In the genomic region with DNA sequence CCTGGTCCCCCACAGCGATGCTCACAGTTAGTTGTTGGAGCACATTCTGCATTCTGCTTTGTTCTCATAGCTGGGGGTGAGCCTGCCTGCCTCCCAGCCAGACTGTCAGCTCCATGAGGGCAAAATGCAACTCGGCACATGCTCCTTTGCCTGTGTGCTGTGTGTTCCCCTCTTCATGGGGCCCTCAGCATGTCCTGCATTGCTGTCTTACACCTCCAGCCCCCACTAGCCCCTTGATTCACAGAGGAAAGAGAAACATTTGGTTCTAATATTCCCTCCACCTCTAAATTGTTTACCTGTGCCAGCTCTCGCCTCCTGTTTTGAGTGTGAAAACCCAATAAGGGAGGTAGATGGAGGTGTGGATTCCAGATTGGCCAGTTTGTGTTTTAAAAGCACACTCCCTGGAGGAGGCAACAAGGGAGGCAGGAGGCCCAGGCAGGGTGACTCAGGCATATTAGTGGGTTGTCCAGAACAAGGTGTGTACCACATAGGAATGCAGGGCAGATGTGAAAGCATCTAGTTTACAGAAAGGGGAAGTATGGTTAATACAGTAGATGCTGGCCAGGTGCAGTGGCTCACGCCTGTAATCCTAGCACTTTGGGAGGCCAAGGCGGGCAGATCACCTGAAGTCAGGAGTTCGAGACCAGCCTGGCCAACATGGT, we compare ENCODE assay signal across 1 cellular context.
TF ChIP-seq lines count a peak whose summit lies in the region.

No MANE protein-coding gene starts in this region.

TF ChIP-seq in H1, 55 proteins besides CTCF, POLR2A, EP300 and RAD21:
- no peak for TF ChIP-seq SP4 (IDR thresholded peaks at IDR 0.05; ENCODE audit: low read length)
- no peak for TF ChIP-seq RXRA (IDR thresholded peaks at IDR 0.05; ENCODE audit: insufficient read depth, low read depth, low read length)
- no peak for TF ChIP-seq BACH1 (IDR thresholded peaks at IDR 0.05; ENCODE audit: low read length)
- no peak for TF ChIP-seq PHF8 (conservative IDR thresholded peaks at IDR 0.05; ENCODE audit: low read depth, low read length)
- TF ChIP-seq, protein P1, sequence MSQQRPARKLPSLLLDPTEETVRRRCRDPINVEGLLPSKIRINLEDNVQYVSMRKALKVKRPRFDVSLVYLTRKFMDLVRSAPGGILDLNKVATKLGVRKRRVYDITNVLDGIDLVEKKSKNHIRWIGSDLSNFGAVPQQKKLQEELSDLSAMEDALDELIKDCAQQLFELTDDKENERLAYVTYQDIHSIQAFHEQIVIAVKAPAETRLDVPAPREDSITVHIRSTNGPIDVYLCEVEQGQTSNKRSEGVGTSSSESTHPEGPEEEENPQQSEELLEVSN (IDR thresholded peaks at IDR 0.05) = no peak
- TF ChIP-seq CHD1 (IDR thresholded peaks at IDR 0.05; ENCODE audit: low read depth, low read length) = no peak
- no peak for TF ChIP-seq TAF1 (IDR thresholded peaks at IDR 0.05; ENCODE audit: low read depth, low read length)
- no peak for TF ChIP-seq CHD2 (IDR thresholded peaks at IDR 0.05; ENCODE audit: low read length)
- TF ChIP-seq SIN3A (conservative IDR thresholded peaks at IDR 0.05 in 1 of 2, IDR thresholded peaks at IDR 0.05 in 1 of 2; ENCODE audit: low read depth in 1 of 2, low read length in 2 of 2) = no peak
- TF ChIP-seq SP1 (IDR thresholded peaks at IDR 0.05; ENCODE audit: low read depth, low read length) = no peak
- TF ChIP-seq JUND (IDR thresholded peaks at IDR 0.05; ENCODE audit: low read length) = no peak
- no peak for TF ChIP-seq SRF (IDR thresholded peaks at IDR 0.05; ENCODE audit: low read depth, low read length)
- TF ChIP-seq, protein P2, sequence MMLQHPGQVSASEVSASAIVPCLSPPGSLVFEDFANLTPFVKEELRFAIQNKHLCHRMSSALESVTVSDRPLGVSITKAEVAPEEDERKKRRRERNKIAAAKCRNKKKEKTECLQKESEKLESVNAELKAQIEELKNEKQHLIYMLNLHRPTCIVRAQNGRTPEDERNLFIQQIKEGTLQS (IDR thresholded peaks at IDR 0.05; ENCODE audit: insufficient read depth, low read depth, low read length) = no peak
- TF ChIP-seq KDM5A (IDR thresholded peaks at IDR 0.05; ENCODE audit: low read length) = no peak
- no peak for TF ChIP-seq YY1 (IDR thresholded peaks at IDR 0.05; ENCODE audit: low read depth, low read length)
- TF ChIP-seq CEBPB (IDR thresholded peaks at IDR 0.05; ENCODE audit: low read depth, low read length) = no peak
- TF ChIP-seq ZNF274 (IDR thresholded peaks at IDR 0.05; ENCODE audit: borderline replicate concordance, extremely low read depth, low read length) = no peak
TF ChIP-seq in H1: peak in this region for 0.
